ENCODE assay signal across 23 cellular contexts in the genomic region with DNA sequence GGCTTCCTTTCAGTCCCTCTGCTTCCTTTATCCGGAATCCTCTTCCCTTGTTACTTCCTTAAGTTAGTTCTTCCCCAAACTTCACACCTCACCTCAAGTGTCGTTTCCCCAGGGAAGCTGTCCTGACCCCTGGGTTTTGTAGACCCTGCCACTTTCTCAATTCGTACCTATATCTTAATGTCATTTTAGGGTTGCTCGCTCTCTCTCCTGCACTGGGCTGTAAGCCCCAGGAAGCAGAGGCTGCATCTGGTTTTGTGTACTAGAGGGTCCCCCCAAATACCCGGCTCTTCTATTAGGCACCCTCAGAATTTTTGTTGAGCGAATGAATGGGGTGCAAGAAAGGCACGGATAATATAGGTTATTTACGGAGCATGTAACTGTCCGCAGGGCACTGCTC. TPM values are rescaled to one million over a fixed set of nuclear protein-coding genes. Genes with fewer than 3 reads are reported as not detected.
A peak's percentile ranks its signal among the peaks of the same experiment; 100 is the strongest.
DNase-seq lines count a peak whose midpoint lies in the region; ATAC-seq and TF ChIP-seq lines count a peak whose summit lies in the region.
"Had no signal": no experiment of that assay in that cellular context is flagged by ENCODE, and none has a peak within 500 bp of the region (broad histone marks: within the 10 kb centered on the region; RNA-seq: fewer than 3 reads in every experiment).

No MANE protein-coding gene starts in this region.

- peaks cover 13% of the 10 kb centered on the region for H3F3A ChIP-seq in neural progenitor cell (ENCODE audit: low read depth)

- H3K4me3 Mint-ChIP-seq in WTC11 (peak overlapping the region; percentile 61), glutamatergic neuron (ENCODE audit: unreplicated experiment) (peak overlapping the region; percentile 57), neural progenitor cell (peak overlapping the region; percentile 81)
- no peak overlapping the region for H3K4me3 Mint-ChIP-seq in activated CD8-positive, alpha-beta T cell treated with anti-CD3 and anti-CD28 coated beads, Interleukin-2, amount 10 ng/mL, durations not matched to agents 7 days and 5 days

- H3K27me3 Mint-ChIP-seq in WTC11 (ENCODE audit: low read depth) (peaks cover 43% of the 10 kb centered on the region), glutamatergic neuron (ENCODE audit: unreplicated experiment) (peaks cover 16% of the 10 kb centered on the region), neural progenitor cell (ENCODE audit: insufficient read depth, low read depth) (peaks cover 47% of the 10 kb centered on the region)
- peaks cover 48% of the 10 kb centered on the region for H3K27me3 Mint-ChIP-seq in activated CD8-positive, alpha-beta T cell treated with anti-CD3 and anti-CD28 coated beads, Interleukin-2, amount 10 ng/mL, durations not matched to agents 7 days and 5 days (ENCODE audit: low read depth)

- no peaks in the 10 kb centered on the region for H4K20me1 ChIP-seq in neural progenitor cell (ENCODE audit: low read depth)

- peak overlapping the region; percentile 41 for H3K4me3 ChIP-seq in BE2C (ENCODE audit: low read depth, low read length)
- no peak overlapping the region for H3K4me3 ChIP-seq in neural progenitor cell
- H3K4me3 ChIP-seq: GM23248, PC-9, SK-N-MC had no signal

- no peaks in the 10 kb centered on the region for H3K36me3 ChIP-seq in BE2C
- H3K36me3 ChIP-seq in neural progenitor cell, result no peaks in the 10 kb centered on the region

- H2AFZ ChIP-seq in neural progenitor cell (replicated peaks), result no peak overlapping the region
- H2AFZ ChIP-seq: GM23248, PC-9 had no signal

- H3K79me2 ChIP-seq in neural progenitor cell (ENCODE audit: low read depth), result no peaks in the 10 kb centered on the region

- H3K4me1 Mint-ChIP-seq in WTC11, result peaks cover 20% of the 10 kb centered on the region
- peaks cover 12% of the 10 kb centered on the region for H3K4me1 Mint-ChIP-seq in glutamatergic neuron (ENCODE audit: low read depth, unreplicated experiment)
- peaks cover 35% of the 10 kb centered on the region for H3K4me1 Mint-ChIP-seq in neural progenitor cell
- peaks cover 7% of the 10 kb centered on the region for H3K4me1 Mint-ChIP-seq in activated CD8-positive, alpha-beta T cell treated with anti-CD3 and anti-CD28 coated beads, Interleukin-2, amount 10 ng/mL, durations not matched to agents 7 days and 5 days (ENCODE audit: low read depth)

- CTCF ChIA-PET in WTC11 (lab: Charles Lee), result interaction anchor here (0.6 to 4.1 kb wide), 4 partner anchors 17 to 70 kb away, joined by 3 to 38 read pairs (median 5); no protein-coding TSS in a partner anchor
- CTCF ChIA-PET in activated CD8-positive, alpha-beta T cell treated with anti-CD3 and anti-CD28 coated beads, Interleukin-2, amount 10 ng/mL, durations not matched to agents 7 days and 5 days (lab: Charles Lee), result no interaction called here

- H3K27ac Mint-ChIP-seq in WTC11 (no peak overlapping the region), glutamatergic neuron (ENCODE audit: unreplicated experiment) (no peak overlapping the region), neural progenitor cell (no peak overlapping the region)
- H3K27ac Mint-ChIP-seq in activated CD8-positive, alpha-beta T cell treated with anti-CD3 and anti-CD28 coated beads, Interleukin-2, amount 10 ng/mL, durations not matched to agents 7 days and 5 days, result no peak overlapping the region

- no peaks in the 10 kb centered on the region for H3K9me3 ChIP-seq in BE2C
- no peaks in the 10 kb centered on the region for H3K9me3 ChIP-seq in neural progenitor cell (ENCODE audit: low read depth)

- TF ChIP-seq CTCF in BE2C (IDR thresholded peaks at IDR 0.05; ENCODE audit: low read depth, low read length) (no peak), WTC11 (IDR thresholded peaks at IDR 0.05) (no peak), glutamatergic neuron (IDR thresholded peaks at IDR 0.05; ENCODE audit: partially characterized antibody, unreplicated experiment) (no peak), neural progenitor cell (IDR thresholded peaks at IDR 0.05) (no peak)

- H3K36me3 Mint-ChIP-seq in WTC11 (0 out of 2 replicates have a peak, but pooled peaks cover 3% of the 10 kb centered on the region), glutamatergic neuron (ENCODE audit: unreplicated experiment) (no peaks in the 10 kb centered on the region), neural progenitor cell (no peaks in the 10 kb centered on the region)
- H3K36me3 Mint-ChIP-seq in activated CD8-positive, alpha-beta T cell treated with anti-CD3 and anti-CD28 coated beads, Interleukin-2, amount 10 ng/mL, durations not matched to agents 7 days and 5 days (ENCODE audit: low read depth), result no peaks in the 10 kb centered on the region
- H3K36me3 Mint-ChIP-seq: CD4-positive, alpha-beta memory T cell had no signal

- no peak overlapping the region for H3K4me2 ChIP-seq in neural progenitor cell
- H3K4me2 ChIP-seq: PC-9 had no signal

- POLR2A ChIA-PET in WTC11 (lab: Charles Lee), result interaction anchor here (1.2 kb wide), 1 partner anchor 230 kb away, joined by 5 read pairs; no protein-coding TSS in a partner anchor
- POLR2A ChIA-PET in activated CD8-positive, alpha-beta T cell treated with anti-CD3 and anti-CD28 coated beads, Interleukin-2, amount 10 ng/mL, durations not matched to agents 7 days and 5 days (lab: Charles Lee), result no interaction called here

- ATAC-seq in WTC11 (no peak), HG03469 (IDR thresholded peaks at IDR 0.05; ENCODE audit: unreplicated experiment) (no peak)
- ATAC-seq in activated CD8-positive, alpha-beta T cell treated with anti-CD3 and anti-CD28 coated beads, Interleukin-2, amount 10 ng/mL, durations not matched to agents 7 days and 5 days, result no peak
- ATAC-seq: HepG2 had no signal

- H3K4me1 ChIP-seq in BE2C (peaks cover 7% of the 10 kb centered on the region), neural progenitor cell (peaks cover 17% of the 10 kb centered on the region)

- no peak for DNase-seq in BE2C
- DNase-seq in WTC11 (ENCODE audit: low spot score), result no peak
- DNase-seq in glutamatergic neuron, result no peak
- DNase-seq in neural progenitor cell (ENCODE audit: low spot score), result no peak
- DNase-seq in stimulated activated CD4-positive, alpha-beta T cell treated with anti-CD3 and anti-CD28 coated beads, Interleukin-1b, Interleukin-23, amount 100 ng/mL, for 48 hours, result no peak
- no peak for DNase-seq in activated CD8-positive, alpha-beta T cell treated with anti-CD3 and anti-CD28 coated beads, Interleukin-2, amount 10 ng/mL, durations not matched to agents 7 days and 5 days
- no peak for DNase-seq in GM19240 (ENCODE audit: insufficient read length, low spot score)
- DNase-seq: CD4-positive, alpha-beta memory T cell; DMS79; KG1; NCI-H1436; NCI-H2081 treated with DMSO at 0.1 percent for 48 hours; NCI-H510A treated with DMSO at 0.1 percent for 48 hours; PC-9 had no signal

- no peak overlapping the region for H3K27ac ChIP-seq in neural progenitor cell
- H3K27ac ChIP-seq: 22Rv1, GM23248, PC-9, SK-N-MC had no signal

- H3K9me3 Mint-ChIP-seq in WTC11, result no peaks in the 10 kb centered on the region
- H3K9me3 Mint-ChIP-seq in glutamatergic neuron (ENCODE audit: unreplicated experiment), result peaks cover 3% of the 10 kb centered on the region
- no peaks in the 10 kb centered on the region for H3K9me3 Mint-ChIP-seq in neural progenitor cell
- no peaks in the 10 kb centered on the region for H3K9me3 Mint-ChIP-seq in activated CD8-positive, alpha-beta T cell treated with anti-CD3 and anti-CD28 coated beads, Interleukin-2, amount 10 ng/mL, durations not matched to agents 7 days and 5 days (ENCODE audit: insufficient read depth)

- H3K27me3 ChIP-seq in BE2C (no peaks in the 10 kb centered on the region), neural progenitor cell (peaks cover 55% of the 10 kb centered on the region)

- no peak overlapping the region for H3K9ac ChIP-seq in neural progenitor cell
- H3K9ac ChIP-seq: GM23248 had no signal

TF ChIP-seq in WTC11, 78 proteins besides CTCF, POLR2A, EP300 and RAD21:
- no peak for TF ChIP-seq SP1 (CRISPR knock-in tag; conservative IDR thresholded peaks at IDR 0.05)
- TF ChIP-seq, protein P1, sequence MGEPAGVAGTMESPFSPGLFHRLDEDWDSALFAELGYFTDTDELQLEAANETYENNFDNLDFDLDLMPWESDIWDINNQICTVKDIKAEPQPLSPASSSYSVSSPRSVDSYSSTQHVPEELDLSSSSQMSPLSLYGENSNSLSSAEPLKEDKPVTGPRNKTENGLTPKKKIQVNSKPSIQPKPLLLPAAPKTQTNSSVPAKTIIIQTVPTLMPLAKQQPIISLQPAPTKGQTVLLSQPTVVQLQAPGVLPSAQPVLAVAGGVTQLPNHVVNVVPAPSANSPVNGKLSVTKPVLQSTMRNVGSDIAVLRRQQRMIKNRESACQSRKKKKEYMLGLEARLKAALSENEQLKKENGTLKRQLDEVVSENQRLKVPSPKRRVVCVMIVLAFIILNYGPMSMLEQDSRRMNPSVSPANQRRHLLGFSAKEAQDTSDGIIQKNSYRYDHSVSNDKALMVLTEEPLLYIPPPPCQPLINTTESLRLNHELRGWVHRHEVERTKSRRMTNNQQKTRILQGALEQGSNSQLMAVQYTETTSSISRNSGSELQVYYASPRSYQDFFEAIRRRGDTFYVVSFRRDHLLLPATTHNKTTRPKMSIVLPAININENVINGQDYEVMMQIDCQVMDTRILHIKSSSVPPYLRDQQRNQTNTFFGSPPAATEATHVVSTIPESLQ (CRISPR knock-in tag; IDR thresholded peaks at IDR 0.05), result no peak
- no peak for TF ChIP-seq ZNF219 (CRISPR knock-in tag; IDR thresholded peaks at IDR 0.05; ENCODE audit: borderline replicate concordance)
- TF ChIP-seq, protein P2, sequence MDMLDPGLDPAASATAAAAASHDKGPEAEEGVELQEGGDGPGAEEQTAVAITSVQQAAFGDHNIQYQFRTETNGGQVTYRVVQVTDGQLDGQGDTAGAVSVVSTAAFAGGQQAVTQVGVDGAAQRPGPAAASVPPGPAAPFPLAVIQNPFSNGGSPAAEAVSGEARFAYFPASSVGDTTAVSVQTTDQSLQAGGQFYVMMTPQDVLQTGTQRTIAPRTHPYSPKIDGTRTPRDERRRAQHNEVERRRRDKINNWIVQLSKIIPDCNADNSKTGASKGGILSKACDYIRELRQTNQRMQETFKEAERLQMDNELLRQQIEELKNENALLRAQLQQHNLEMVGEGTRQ (CRISPR knock-in tag; IDR thresholded peaks at IDR 0.05), result no peak
- TF ChIP-seq CBFB (CRISPR knock-in tag; IDR thresholded peaks at IDR 0.05; ENCODE audit: low read depth), result no peak

RNA-seq across cellular contexts. Expression of a gene that starts 0.6 kb away (rescaled TPM):
- 4.1 TPM for polyA plus RNA-seq in BE2C (2012; ENCODE audit: insufficient read depth, insufficient read length, low read depth)
- 2.2 to 3.1 TPM (median 2.5 TPM) in 3 replicates for total RNA-seq in WTC11 (2021)
- total RNA-seq in glutamatergic neuron (ENCODE audit: unreplicated experiment), result 1.2 TPM
- 0.37 and 0.77 TPM in 2 replicates for total RNA-seq in neural progenitor cell (ENCODE audit: low replicate concordance)
- total RNA-seq in activated CD8-positive, alpha-beta T cell treated with anti-CD3 and anti-CD28 coated beads, Interleukin-2, amount 10 ng/mL, durations not matched to agents 7 days and 5 days, result not detected
- total RNA-seq: CD4-positive, alpha-beta memory T cell; G401; GM23248; M059J; PC-9 had no signal
- polyA plus RNA-seq: AG04450, BJ, GM23248 had no signal
